In the genomic region with DNA sequence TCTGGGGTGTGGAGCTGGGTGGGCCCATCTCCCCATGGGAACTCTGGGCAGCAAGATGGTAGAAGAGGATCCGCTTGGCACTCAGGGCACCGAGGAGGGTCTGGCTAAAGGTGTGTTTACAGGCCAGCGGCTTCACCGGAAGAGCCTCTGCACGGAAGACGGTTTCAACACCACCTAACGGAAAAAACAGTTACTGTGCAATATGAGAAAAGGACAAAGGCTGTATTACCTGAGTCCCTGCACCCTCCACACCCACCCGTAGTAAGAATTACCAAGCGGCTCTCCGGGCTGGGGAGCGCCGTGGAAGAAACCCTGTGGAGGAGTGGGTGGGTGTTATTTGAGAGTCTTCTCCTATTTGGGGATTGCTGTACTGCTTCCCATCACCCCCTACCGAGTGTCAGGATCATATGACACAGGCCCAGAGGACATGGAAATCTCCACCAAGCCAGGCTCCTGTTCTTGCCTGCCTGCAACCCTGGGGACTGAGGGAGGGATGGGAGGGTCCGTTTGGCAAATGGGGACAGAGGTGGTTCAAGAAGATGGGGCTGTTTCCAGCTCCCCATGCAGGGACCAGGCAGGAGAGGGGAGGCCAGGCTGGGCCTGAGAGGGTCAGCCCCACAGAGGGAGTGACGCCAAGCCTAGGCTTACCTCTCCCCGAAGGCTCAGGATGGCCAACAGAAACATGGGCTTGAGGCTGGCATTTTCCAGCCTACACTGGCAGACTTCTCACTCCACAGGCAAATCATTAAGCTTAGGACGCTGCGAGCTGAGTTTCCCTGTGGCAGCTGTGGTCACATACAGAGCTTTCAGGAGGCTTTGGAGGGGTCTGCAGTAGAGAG, we compare ENCODE assay signal across 1 cellular context.
TF ChIP-seq lines count a peak whose summit lies in the region.

No MANE protein-coding gene starts in this region.

TF ChIP-seq in HepG2, 621 proteins besides CTCF, POLR2A, EP300 and RAD21 (continued from another document and continues in another):
- TF ChIP-seq, protein P1, sequence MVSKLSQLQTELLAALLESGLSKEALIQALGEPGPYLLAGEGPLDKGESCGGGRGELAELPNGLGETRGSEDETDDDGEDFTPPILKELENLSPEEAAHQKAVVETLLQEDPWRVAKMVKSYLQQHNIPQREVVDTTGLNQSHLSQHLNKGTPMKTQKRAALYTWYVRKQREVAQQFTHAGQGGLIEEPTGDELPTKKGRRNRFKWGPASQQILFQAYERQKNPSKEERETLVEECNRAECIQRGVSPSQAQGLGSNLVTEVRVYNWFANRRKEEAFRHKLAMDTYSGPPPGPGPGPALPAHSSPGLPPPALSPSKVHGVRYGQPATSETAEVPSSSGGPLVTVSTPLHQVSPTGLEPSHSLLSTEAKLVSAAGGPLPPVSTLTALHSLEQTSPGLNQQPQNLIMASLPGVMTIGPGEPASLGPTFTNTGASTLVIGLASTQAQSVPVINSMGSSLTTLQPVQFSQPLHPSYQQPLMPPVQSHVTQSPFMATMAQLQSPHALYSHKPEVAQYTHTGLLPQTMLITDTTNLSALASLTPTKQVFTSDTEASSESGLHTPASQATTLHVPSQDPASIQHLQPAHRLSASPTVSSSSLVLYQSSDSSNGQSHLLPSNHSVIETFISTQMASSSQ (IDR thresholded peaks at IDR 0.05; ENCODE audit: low read depth) = no peak
- TF ChIP-seq, protein P1 (CRISPR knock-in tag; IDR thresholded peaks at IDR 0.05; ENCODE audit: borderline replicate concordance) = no peak
- no peak for TF ChIP-seq CBFB (CRISPR knock-in tag; IDR thresholded peaks at IDR 0.05)
- no peak for TF ChIP-seq ZSCAN22 (CRISPR knock-in tag; IDR thresholded peaks at IDR 0.05)
- TF ChIP-seq ZNF678 (CRISPR knock-in tag; IDR thresholded peaks at IDR 0.05) = no peak
- no peak for TF ChIP-seq NFKBIZ (CRISPR knock-in tag; IDR thresholded peaks at IDR 0.05)
- TF ChIP-seq ZFY (CRISPR knock-in tag; IDR thresholded peaks at IDR 0.05) = no peak; the same call in none of the 2 replicates
- TF ChIP-seq ELF4 (CRISPR knock-in tag; IDR thresholded peaks at IDR 0.05; ENCODE audit: borderline replicate concordance) = no peak
- 0 out of 2 replicates have a peak, but pooled peaks have one; percentile 31 for TF ChIP-seq NRL (CRISPR knock-in tag; IDR thresholded peaks at IDR 0.05; ENCODE audit: borderline replicate concordance)
- TF ChIP-seq, protein P2, sequence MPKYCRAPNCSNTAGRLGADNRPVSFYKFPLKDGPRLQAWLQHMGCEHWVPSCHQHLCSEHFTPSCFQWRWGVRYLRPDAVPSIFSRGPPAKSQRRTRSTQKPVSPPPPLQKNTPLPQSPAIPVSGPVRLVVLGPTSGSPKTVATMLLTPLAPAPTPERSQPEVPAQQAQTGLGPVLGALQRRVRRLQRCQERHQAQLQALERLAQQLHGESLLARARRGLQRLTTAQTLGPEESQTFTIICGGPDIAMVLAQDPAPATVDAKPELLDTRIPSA (CRISPR knock-in tag; IDR thresholded peaks at IDR 0.05; ENCODE audit: borderline replicate concordance) = no peak
- TF ChIP-seq, protein P3, sequence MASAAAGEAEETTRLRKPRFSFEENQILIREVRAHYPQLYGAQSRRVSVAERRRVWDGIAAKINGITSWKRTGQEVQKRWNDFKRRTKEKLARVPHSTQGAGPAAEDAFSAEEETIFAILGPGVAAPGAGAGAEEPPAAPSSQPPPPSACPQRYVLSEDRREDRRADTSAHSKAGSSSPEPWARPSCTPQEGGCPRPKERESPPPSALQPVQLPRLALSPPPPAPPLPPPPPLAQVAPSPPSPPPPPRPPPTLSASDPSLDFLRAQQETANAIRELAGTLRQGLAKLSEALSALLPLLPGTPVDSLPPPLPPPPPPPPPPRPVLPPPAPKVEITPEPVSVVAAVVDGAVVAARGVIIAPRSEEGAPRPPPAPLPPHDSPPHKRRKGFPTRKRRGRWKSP (CRISPR knock-in tag; IDR thresholded peaks at IDR 0.05) = no peak
- 0 out of 2 replicates have a peak, but pooled peaks have one; percentile 23 for TF ChIP-seq MYC (CRISPR knock-in tag; IDR thresholded peaks at IDR 0.05; ENCODE audit: borderline replicate concordance)
- TF ChIP-seq ZNF33A (CRISPR knock-in tag; IDR thresholded peaks at IDR 0.05; ENCODE audit: borderline replicate concordance) = no peak
- no peak for TF ChIP-seq FLYWCH1 (CRISPR knock-in tag; IDR thresholded peaks at IDR 0.05)
- no peak for TF ChIP-seq TCF7L2 (IDR thresholded peaks at IDR 0.05; ENCODE audit: low read depth, low read length)
- TF ChIP-seq, protein P4, sequence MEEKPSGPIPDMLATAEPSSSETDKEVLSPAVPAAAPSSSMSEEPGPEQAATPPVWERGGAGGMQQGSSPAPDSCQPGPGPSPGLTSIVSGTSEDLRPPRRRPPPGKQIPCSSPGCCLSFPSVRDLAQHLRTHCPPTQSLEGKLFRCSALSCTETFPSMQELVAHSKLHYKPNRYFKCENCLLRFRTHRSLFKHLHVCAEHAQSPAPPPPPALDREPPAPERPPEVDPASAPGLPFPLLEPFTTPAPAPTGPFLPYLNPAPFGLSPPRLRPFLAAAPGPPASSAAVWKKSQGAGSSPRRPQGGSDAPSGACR (CRISPR knock-in tag; IDR thresholded peaks at IDR 0.05) = no peak
- TF ChIP-seq, protein P5, sequence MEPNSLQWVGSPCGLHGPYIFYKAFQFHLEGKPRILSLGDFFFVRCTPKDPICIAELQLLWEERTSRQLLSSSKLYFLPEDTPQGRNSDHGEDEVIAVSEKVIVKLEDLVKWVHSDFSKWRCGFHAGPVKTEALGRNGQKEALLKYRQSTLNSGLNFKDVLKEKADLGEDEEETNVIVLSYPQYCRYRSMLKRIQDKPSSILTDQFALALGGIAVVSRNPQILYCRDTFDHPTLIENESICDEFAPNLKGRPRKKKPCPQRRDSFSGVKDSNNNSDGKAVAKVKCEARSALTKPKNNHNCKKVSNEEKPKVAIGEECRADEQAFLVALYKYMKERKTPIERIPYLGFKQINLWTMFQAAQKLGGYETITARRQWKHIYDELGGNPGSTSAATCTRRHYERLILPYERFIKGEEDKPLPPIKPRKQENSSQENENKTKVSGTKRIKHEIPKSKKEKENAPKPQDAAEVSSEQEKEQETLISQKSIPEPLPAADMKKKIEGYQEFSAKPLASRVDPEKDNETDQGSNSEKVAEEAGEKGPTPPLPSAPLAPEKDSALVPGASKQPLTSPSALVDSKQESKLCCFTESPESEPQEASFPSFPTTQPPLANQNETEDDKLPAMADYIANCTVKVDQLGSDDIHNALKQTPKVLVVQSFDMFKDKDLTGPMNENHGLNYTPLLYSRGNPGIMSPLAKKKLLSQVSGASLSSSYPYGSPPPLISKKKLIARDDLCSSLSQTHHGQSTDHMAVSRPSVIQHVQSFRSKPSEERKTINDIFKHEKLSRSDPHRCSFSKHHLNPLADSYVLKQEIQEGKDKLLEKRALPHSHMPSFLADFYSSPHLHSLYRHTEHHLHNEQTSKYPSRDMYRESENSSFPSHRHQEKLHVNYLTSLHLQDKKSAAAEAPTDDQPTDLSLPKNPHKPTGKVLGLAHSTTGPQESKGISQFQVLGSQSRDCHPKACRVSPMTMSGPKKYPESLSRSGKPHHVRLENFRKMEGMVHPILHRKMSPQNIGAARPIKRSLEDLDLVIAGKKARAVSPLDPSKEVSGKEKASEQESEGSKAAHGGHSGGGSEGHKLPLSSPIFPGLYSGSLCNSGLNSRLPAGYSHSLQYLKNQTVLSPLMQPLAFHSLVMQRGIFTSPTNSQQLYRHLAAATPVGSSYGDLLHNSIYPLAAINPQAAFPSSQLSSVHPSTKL (CRISPR knock-in tag; IDR thresholded peaks at IDR 0.05) = peak; percentile 74
- TF ChIP-seq, protein P6, sequence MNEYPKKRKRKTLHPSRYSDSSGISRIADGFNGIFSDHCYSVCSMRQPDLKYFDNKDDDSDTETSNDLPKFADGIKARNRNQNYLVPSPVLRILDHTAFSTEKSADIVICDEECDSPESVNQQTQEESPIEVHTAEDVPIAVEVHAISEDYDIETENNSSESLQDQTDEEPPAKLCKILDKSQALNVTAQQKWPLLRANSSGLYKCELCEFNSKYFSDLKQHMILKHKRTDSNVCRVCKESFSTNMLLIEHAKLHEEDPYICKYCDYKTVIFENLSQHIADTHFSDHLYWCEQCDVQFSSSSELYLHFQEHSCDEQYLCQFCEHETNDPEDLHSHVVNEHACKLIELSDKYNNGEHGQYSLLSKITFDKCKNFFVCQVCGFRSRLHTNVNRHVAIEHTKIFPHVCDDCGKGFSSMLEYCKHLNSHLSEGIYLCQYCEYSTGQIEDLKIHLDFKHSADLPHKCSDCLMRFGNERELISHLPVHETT (CRISPR knock-in tag; conservative IDR thresholded peaks at IDR 0.05) = no peak
- TF ChIP-seq MIER3 (CRISPR knock-in tag; IDR thresholded peaks at IDR 0.05; ENCODE audit: borderline replicate concordance) = 0 out of 2 replicates have a peak, but pooled peaks have one; percentile 26
- TF ChIP-seq, protein P7, sequence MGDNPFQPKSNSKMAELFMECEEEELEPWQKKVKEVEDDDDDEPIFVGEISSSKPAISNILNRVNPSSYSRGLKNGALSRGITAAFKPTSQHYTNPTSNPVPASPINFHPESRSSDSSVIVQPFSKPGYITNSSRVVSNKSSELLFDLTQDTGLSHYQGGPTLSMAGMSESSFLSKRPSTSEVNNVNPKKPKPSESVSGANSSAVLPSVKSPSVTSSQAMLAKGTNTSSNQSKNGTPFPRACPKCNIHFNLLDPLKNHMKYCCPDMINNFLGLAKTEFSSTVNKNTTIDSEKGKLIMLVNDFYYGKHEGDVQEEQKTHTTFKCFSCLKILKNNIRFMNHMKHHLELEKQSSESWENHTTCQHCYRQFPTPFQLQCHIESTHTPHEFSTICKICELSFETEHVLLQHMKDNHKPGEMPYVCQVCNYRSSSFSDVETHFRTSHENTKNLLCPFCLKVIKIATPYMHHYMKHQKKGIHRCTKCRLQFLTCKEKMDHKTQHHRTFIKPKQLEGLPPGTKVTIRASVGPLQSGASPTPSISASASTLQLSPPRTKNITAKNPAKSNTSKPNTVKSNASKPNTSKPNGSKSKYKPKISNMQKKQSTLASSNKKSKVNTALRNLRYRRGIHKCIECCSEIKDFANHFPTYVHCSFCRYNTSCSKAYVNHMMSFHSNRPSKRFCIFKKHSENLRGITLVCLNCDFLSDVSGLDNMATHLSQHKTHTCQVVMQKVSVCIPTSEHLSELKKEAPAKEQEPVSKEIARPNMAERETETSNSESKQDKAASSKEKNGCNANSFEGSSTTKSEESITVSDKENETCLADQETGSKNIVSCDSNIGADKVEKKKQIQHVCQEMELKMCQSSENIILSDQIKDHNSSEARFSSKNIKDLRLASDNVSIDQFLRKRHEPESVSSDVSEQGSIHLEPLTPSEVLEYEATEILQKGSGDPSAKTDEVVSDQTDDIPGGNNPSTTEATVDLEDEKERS (CRISPR knock-in tag; IDR thresholded peaks at IDR 0.05) = 0 out of 2 replicates have a peak, but pooled peaks have one; percentile 67
- no peak; the same call in 1 of the 2 replicates for TF ChIP-seq YEATS2 (CRISPR knock-in tag; IDR thresholded peaks at IDR 0.05; ENCODE audit: borderline replicate concordance)
- no peak for TF ChIP-seq ZNF263 (CRISPR knock-in tag; IDR thresholded peaks at IDR 0.05)
- TF ChIP-seq, protein P8, sequence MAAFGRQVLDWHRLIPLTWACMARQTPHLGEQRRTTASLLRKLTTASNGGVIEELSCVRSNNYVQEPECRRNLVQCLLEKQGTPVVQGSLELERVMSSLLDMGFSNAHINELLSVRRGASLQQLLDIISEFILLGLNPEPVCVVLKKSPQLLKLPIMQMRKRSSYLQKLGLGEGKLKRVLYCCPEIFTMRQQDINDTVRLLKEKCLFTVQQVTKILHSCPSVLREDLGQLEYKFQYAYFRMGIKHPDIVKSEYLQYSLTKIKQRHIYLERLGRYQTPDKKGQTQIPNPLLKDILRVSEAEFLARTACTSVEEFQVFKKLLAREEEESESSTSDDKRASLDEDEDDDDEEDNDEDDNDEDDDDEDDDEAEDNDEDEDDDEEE (CRISPR knock-in tag; IDR thresholded peaks at IDR 0.05) = no peak
- TF ChIP-seq SOX6 (IDR thresholded peaks at IDR 0.05) = no peak
- TF ChIP-seq SOX6 (CRISPR knock-in tag; IDR thresholded peaks at IDR 0.05) = peak; percentile 73; the same call in 1 of the 2 replicates
- TF ChIP-seq, protein P9, sequence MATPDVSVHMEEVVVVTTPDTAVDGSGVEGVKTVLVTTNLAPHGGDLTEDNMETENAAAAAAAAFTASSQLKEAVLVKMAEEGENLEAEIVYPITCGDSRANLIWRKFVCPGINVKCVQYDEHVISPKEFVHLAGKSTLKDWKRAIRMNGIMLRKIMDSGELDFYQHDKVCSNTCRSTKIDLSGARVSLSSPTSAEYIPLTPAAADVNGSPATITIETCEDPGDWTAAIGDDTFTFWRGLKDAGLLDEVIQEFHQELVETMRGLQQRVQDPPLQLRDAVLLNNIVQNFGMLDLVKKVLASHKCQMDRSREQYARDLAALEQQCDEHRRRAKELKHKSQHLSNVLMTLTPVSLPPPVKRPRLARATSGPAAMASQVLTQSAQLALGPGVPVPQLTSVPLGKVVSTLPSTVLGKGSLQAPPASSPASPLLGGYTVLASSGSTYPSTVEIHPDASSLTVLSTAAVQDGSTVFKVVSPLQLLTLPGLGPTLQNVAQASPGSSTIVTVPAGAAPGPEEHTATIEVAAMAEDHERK (CRISPR knock-in tag; IDR thresholded peaks at IDR 0.05; ENCODE audit: low read depth) = no peak
- no peak for TF ChIP-seq SP1 (IDR thresholded peaks at IDR 0.05)
- TF ChIP-seq SP1 (CRISPR knock-in tag; IDR thresholded peaks at IDR 0.05) = no peak
- TF ChIP-seq SNRNP70 (IDR thresholded peaks at IDR 0.05; ENCODE audit: low read depth, low read length) = no peak
